ENCODE assay signal across 10 cellular contexts in genomic region chr3:16928386-16929132, GRCh38. TPM values are rescaled to one million over a fixed set of nuclear protein-coding genes. Genes with fewer than 3 reads are reported as not detected.
DNase-seq lines count a peak whose midpoint lies in the region; ATAC-seq and TF ChIP-seq lines count a peak whose summit lies in the region.
"Had no signal": no experiment of that assay in that cellular context is flagged by ENCODE, and none has a peak within 500 bp of the region (broad histone marks: within the 10 kb centered on the region; RNA-seq: fewer than 3 reads in every experiment).

No MANE protein-coding gene starts in this region.

- CTCF ChIA-PET in CD8-positive, alpha-beta memory T cell (lab: Charles Lee), result interaction anchor here (0.8 to 1.9 kb wide), 5 partner anchors 10 to 100 kb away, joined by 3 to 5 read pairs (median 3); partner anchors contain the start of gene PLCL2
- CTCF ChIA-PET in RWPE1 (lab: Yijun Ruan, JAX), result no interaction called here

- H3K27me3 ChIP-seq in CD8-positive, alpha-beta memory T cell (ENCODE audit: insufficient read depth, low read length, poor library complexity, severe bottlenecking), result no peaks in the 10 kb centered on the region

- peak overlapping the region in 7 of 8 donors; percentile 9 to 82 (median 47) for H3K27ac Mint-ChIP-seq in CD8-positive, alpha-beta memory T cell
- H3K27ac Mint-ChIP-seq: activated naive CD8-positive, alpha-beta T cell treated with anti-CD3 and anti-CD28 coated beads, Interleukin-2, amount 10 ng/mL, durations not matched to agents 7 days and 5 days had no signal

- peaks cover 4 to 15% (median 7%) of the 10 kb centered on the region in 3 donors for H3K36me3 Mint-ChIP-seq in CD8-positive, alpha-beta memory T cell

- no peaks in the 10 kb centered on the region for H3K27me3 Mint-ChIP-seq in CD8-positive, alpha-beta memory T cell
- H3K27me3 Mint-ChIP-seq: activated naive CD8-positive, alpha-beta T cell treated with anti-CD3 and anti-CD28 coated beads, Interleukin-2, amount 10 ng/mL, durations not matched to agents 7 days and 5 days had no signal

- H3K4me1 ChIP-seq in CD8-positive, alpha-beta memory T cell (ENCODE audit: insufficient read depth, low read length), result peaks cover 36% of the 10 kb centered on the region

- ATAC-seq in GM21367 (IDR thresholded peaks at IDR 0.05; ENCODE audit: unreplicated experiment), result peak; percentile 38
- peak; percentile 42 for ATAC-seq in HG03159 (IDR thresholded peaks at IDR 0.05; ENCODE audit: unreplicated experiment)
- ATAC-seq: right cardiac atrium had no signal

- no peak overlapping the region for H3K27ac ChIP-seq in CD8-positive, alpha-beta memory T cell (ENCODE audit: low read depth, low read length)
- H3K27ac ChIP-seq in RWPE1, result no peak overlapping the region

- H3K4me1 Mint-ChIP-seq in CD8-positive, alpha-beta memory T cell, result peaks cover 87 to 89% (median 87%) of the 10 kb centered on the region in 3 donors

- H3K9me3 ChIP-seq in CD8-positive, alpha-beta memory T cell (ENCODE audit: low read length), result no peaks in the 10 kb centered on the region

- DNase-seq in CD8-positive, alpha-beta memory T cell, result no peak
- DNase-seq in cerebellum (ENCODE audit: low spot score) (peak; percentile 34), superior temporal gyrus (ENCODE audit: extremely low spot score) (no peak), RWPE1 (ENCODE audit: low spot score) (no peak), NCI-H2081 treated with DMSO at 0.1 percent for 48 hours (lab: John Stamatoyannopoulos, UW) (no peak)
- DNase-seq in stimulated activated CD4-positive, alpha-beta T cell treated with anti-CD3 and anti-CD28 coated beads, Interleukin-4, amount 100 ng/mL, for 4 hours, result no peak
- DNase-seq: activated naive CD8-positive, alpha-beta T cell treated with anti-CD3 and anti-CD28 coated beads, Interleukin-2, amount 10 ng/mL, durations not matched to agents 7 days and 5 days; right cardiac atrium had no signal

- H3K9me3 Mint-ChIP-seq in CD8-positive, alpha-beta memory T cell, result peaks cover 0 to 4% (median 2%) of the 10 kb centered on the region in 5 donors

- peak overlapping the region in 5 of 7 donors; percentile 0 to 52 (median 35) for H3K4me3 Mint-ChIP-seq in CD8-positive, alpha-beta memory T cell
- H3K4me3 Mint-ChIP-seq: activated naive CD8-positive, alpha-beta T cell treated with anti-CD3 and anti-CD28 coated beads, Interleukin-2, amount 10 ng/mL, durations not matched to agents 7 days and 5 days had no signal

- no peak overlapping the region for H3K4me3 ChIP-seq in CD8-positive, alpha-beta memory T cell (ENCODE audit: low read length)

- no peak for TF ChIP-seq CTCF in RWPE1 (conservative IDR thresholded peaks at IDR 0.05; ENCODE audit: low read depth)

- no peaks in the 10 kb centered on the region for H3K36me3 ChIP-seq in CD8-positive, alpha-beta memory T cell (ENCODE audit: insufficient read depth, low read length)

- POLR2A ChIA-PET in CD8-positive, alpha-beta memory T cell (lab: Charles Lee), result no interaction called here
- POLR2A ChIA-PET in RWPE1 (lab: Yijun Ruan, JAX; ENCODE audit: low non-redundant PET), result no interaction called here

RNA-seq across cellular contexts. Expression of gene PLCL2, which starts 43.8 kb away (rescaled TPM):
- 10 to 100 TPM; 22.2 to 22.8 TPM for total RNA-seq in CD8-positive, alpha-beta memory T cell
- polyA plus RNA-seq in CD8-positive, alpha-beta memory T cell, result 94.9 TPM
- total RNA-seq in cerebellum, result 54.8 TPM
